ENCODE assay signal across 8 cellular contexts in the genomic region with DNA sequence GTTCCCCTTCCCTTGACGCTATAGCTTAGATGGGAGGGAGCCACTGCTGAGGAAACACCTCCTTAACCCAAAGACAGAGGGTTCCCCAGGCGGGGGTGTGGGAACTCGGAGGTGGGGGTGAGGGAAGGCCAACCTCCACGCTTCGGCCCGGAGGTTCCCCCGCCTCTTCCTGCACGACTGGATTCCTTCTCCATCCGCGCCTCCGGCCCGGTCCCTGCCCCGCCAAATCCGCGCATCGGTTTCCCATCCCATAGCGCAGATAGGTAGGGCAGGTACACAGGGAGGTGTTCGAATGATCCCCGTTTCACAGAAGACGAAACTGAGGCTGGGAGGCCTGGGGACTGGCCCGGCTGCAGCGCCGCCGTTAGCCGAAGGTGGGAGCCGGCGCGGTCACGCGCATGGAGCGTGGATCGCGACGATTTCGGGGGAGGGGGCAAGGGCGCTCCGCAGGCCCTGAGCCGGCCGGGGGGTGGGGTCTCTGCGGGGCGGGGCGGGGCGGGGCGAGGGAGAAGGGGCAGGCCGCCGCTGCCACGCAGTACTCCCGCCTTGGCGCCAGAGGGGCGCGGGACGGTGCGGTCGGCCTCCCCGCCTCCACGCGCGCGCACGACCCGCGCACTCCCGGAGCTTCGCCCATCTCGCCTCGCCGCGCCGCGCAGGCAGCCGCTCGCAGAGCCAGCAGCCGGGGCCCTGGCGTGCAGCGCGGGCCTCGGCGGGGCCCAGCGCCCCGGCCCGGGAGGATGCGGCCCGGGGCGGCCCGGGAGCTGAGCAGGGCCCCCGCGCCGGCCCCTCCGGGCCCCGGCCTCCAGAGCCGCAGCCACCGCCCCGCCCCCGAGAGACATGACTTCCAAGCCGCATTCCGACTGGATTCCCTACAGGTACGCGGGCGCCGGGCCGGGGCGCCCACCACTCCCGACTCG. TPM values are rescaled to one million over a fixed set of nuclear protein-coding genes. Genes with fewer than 3 reads are reported as not detected.
DNase-seq lines count a peak whose midpoint lies in the region; ATAC-seq, FAIRE-seq and TF ChIP-seq lines count a peak whose summit lies in the region.

TUB (plus strand) TSS at position 538 of the 917 bp plus-strand sequence; CDS start at position 838, 300 bp downstream.

- no peak within 1 kb of the TSS for H3K27ac Mint-ChIP-seq in CD4-positive, alpha-beta memory T cell
- no peak within 1 kb of the TSS for H3K27ac Mint-ChIP-seq in stimulated activated naive B cell treated with anti-CD40 and anti-IgM and Interleukin-4, amounts not matched to agents 10 μg/mL and 1 μg/mL and 100 μg/mL, for 72 hours

- TF ChIP-seq CTCF in breast epithelium (IDR thresholded peaks at IDR 0.05) (no peak), keratinocyte (optimal IDR thresholded peaks at IDR 0.05 in 1 of 3, IDR thresholded peaks at IDR 0.05 in 1 of 3, conservative IDR thresholded peaks at IDR 0.05 in 1 of 3; ENCODE audit: extremely low read depth in 1 of 3, insufficient read depth in 2 of 3, low read length in 3 of 3) (no peak)

- no peak within 1 kb of the TSS for H3K4me3 ChIP-seq in CD4-positive, alpha-beta memory T cell (ENCODE audit: low read length in 2 of 2)
- H3K4me3 ChIP-seq in MG63 (peak within 1 kb of the TSS; percentile 76), breast epithelium (peak within 1 kb of the TSS; percentile 53 to 68 (median 67)), keratinocyte (ENCODE audit: control insufficient read depth in 2 of 3, extremely low read depth in 1 of 3, insufficient read depth in 2 of 3, low read depth in 1 of 3, low read length in 3 of 3) (peak within 1 kb of the TSS; percentile 34 to 54 (median 47))

- H3K4me1 Mint-ChIP-seq in CD4-positive, alpha-beta memory T cell, result peaks cover 2 to 11% (median 7%) of the 10 kb centered on the region in 4 donors
- H3K4me1 Mint-ChIP-seq in stimulated activated naive B cell treated with anti-CD40 and anti-IgM and Interleukin-4, amounts not matched to agents 10 μg/mL and 1 μg/mL and 100 μg/mL, for 72 hours, result peaks cover 0 to 3% of the 10 kb centered on the region in 2 donors

- no peaks in the 10 kb centered on the region for H3K36me3 ChIP-seq in CD4-positive, alpha-beta memory T cell (ENCODE audit: insufficient read depth, low read length)
- H3K36me3 ChIP-seq in MG63, result peaks cover 6% of the 10 kb centered on the region
- no peaks in the 10 kb centered on the region for H3K36me3 ChIP-seq in breast epithelium
- no peaks in the 10 kb centered on the region for H3K36me3 ChIP-seq in keratinocyte (ENCODE audit: control insufficient read depth in 2 of 2, extremely low read depth in 1 of 2, insufficient read depth in 2 of 2, low read length in 2 of 2)

- POLR2A ChIA-PET in CD4-positive, alpha-beta memory T cell (lab: Charles Lee; ENCODE audit: partially characterized antibody), result no interaction called here

- peak; percentile 52 to 58 for ATAC-seq in stimulated activated naive B cell treated with anti-CD40 and anti-IgM and Interleukin-4, amounts not matched to agents 10 μg/mL and 1 μg/mL and 100 μg/mL, for 72 hours (replicated peaks)
- no peak for ATAC-seq in HG03354 (IDR thresholded peaks at IDR 0.05; ENCODE audit: poor library complexity, severe bottlenecking, unreplicated experiment)
- no peak for ATAC-seq in GM21367 (IDR thresholded peaks at IDR 0.05; ENCODE audit: unreplicated experiment)
- ATAC-seq in HG03442 (IDR thresholded peaks at IDR 0.05; ENCODE audit: unreplicated experiment), result no peak

- peak within 1 kb of the TSS; percentile 54 for H2AFZ ChIP-seq in keratinocyte (ENCODE audit: control insufficient read depth, low read length)

- peaks cover 22% of the 10 kb centered on the region for H3K27me3 ChIP-seq in CD4-positive, alpha-beta memory T cell (ENCODE audit: insufficient read depth, low read length)
- H3K27me3 ChIP-seq in MG63 (no peaks in the 10 kb centered on the region), breast epithelium (no peaks in the 10 kb centered on the region), keratinocyte (ENCODE audit: control insufficient read depth, extremely low read depth, insufficient read depth, low read length) (peaks cover 11% of the 10 kb centered on the region)

- H3K9me3 ChIP-seq in CD4-positive, alpha-beta memory T cell (ENCODE audit: control insufficient read depth in 1 of 2, low read length in 2 of 2), result no peaks in the 10 kb centered on the region
- H3K9me3 ChIP-seq in MG63 (no peaks in the 10 kb centered on the region), breast epithelium (no peaks in the 10 kb centered on the region), keratinocyte (ENCODE audit: control insufficient read depth, low read depth, low read length) (no peaks in the 10 kb centered on the region)

- H3K9me3 Mint-ChIP-seq in CD4-positive, alpha-beta memory T cell, result no peaks in the 10 kb centered on the region
- peaks cover 0 to 3% of the 10 kb centered on the region in 2 donors for H3K9me3 Mint-ChIP-seq in stimulated activated naive B cell treated with anti-CD40 and anti-IgM and Interleukin-4, amounts not matched to agents 10 μg/mL and 1 μg/mL and 100 μg/mL, for 72 hours

- H4K20me1 ChIP-seq in keratinocyte (ENCODE audit: control insufficient read depth, extremely low read depth, insufficient read depth, low read length), result no peaks in the 10 kb centered on the region

- DNase-seq in CD4-positive, alpha-beta memory T cell, result peak in 2 of 5 donors; percentile 4 to 22
- peak; percentile 67 for DNase-seq in MG63
- DNase-seq in breast epithelium (ENCODE audit: low spot score in 2 of 2), result no peak
- no peak for DNase-seq in keratinocyte (ENCODE audit: low read depth, low spot score)
- DNase-seq in stimulated activated naive B cell treated with anti-CD40 and anti-IgM and Interleukin-4, amounts not matched to agents 10 μg/mL and 1 μg/mL and 100 μg/mL, for 72 hours, result no peak

- H3K4me3 Mint-ChIP-seq in CD4-positive, alpha-beta memory T cell, result peak within 1 kb of the TSS; percentile 63 to 84 (median 72)
- peak within 1 kb of the TSS; percentile 63 to 74 for H3K4me3 Mint-ChIP-seq in stimulated activated naive B cell treated with anti-CD40 and anti-IgM and Interleukin-4, amounts not matched to agents 10 μg/mL and 1 μg/mL and 100 μg/mL, for 72 hours

- CTCF ChIA-PET in CD4-positive, alpha-beta memory T cell (lab: Charles Lee; ENCODE audit: partially characterized antibody), result interaction anchor here (1.3 to 2.9 kb wide), 4 partner anchors 10 to 18 kb away, joined by 4 to 13 read pairs (median 5); no protein-coding TSS in a partner anchor

- H3K9me1 ChIP-seq in keratinocyte (ENCODE audit: control insufficient read depth, extremely low read depth, insufficient read depth, low read length), result no peaks in the 10 kb centered on the region

- dilution Hi-C loops in keratinocyte (cut with MboI; ENCODE audit: extremely low pct_ligation_motif_present, low sequenced_read_pairs), result no loop called here

- H3K79me2 ChIP-seq in keratinocyte (ENCODE audit: control insufficient read depth, insufficient read depth, low read length), result no peaks in the 10 kb centered on the region

- intact Hi-C loops in CD4-positive, alpha-beta memory T cell (cut with micrococcal nuclease), result no loop called here
- intact Hi-C loops in breast epithelium (cut with DNase I; ENCODE audit: low total_unique reads), result no loop called here

- no peak within 1 kb of the TSS for H3K27ac ChIP-seq in CD4-positive, alpha-beta memory T cell (ENCODE audit: low read depth, low read length)
- H3K27ac ChIP-seq in breast epithelium (peak within 1 kb of the TSS; percentile 42 to 78), keratinocyte (ENCODE audit: control insufficient read depth, insufficient read depth, low read length) (no peak within 1 kb of the TSS)

- H3K9ac ChIP-seq in keratinocyte (ENCODE audit: control insufficient read depth, extremely low read depth, insufficient read depth, low read length), result peak within 1 kb of the TSS; percentile 36

- no peaks in the 10 kb centered on the region for H3K36me3 Mint-ChIP-seq in CD4-positive, alpha-beta memory T cell
- no peaks in the 10 kb centered on the region for H3K36me3 Mint-ChIP-seq in stimulated activated naive B cell treated with anti-CD40 and anti-IgM and Interleukin-4, amounts not matched to agents 10 μg/mL and 1 μg/mL and 100 μg/mL, for 72 hours

- peaks cover 7% of the 10 kb centered on the region for H3K4me1 ChIP-seq in CD4-positive, alpha-beta memory T cell (ENCODE audit: insufficient read depth, low read length)
- no peaks in the 10 kb centered on the region for H3K4me1 ChIP-seq in breast epithelium
- peaks cover 5% of the 10 kb centered on the region for H3K4me1 ChIP-seq in keratinocyte (ENCODE audit: control insufficient read depth, extremely low read depth, insufficient read depth, low read length)

- no peak for TF ChIP-seq POLR2A in breast epithelium (IDR thresholded peaks at IDR 0.05)

- peak within 1 kb of the TSS; percentile 75 for H3K4me2 ChIP-seq in keratinocyte (ENCODE audit: control insufficient read depth, extremely low read depth, insufficient read depth, low read depth, low read length)

- H3K27me3 Mint-ChIP-seq in CD4-positive, alpha-beta memory T cell, result peaks cover 33 to 46% of the 10 kb centered on the region in 2 donors
- peaks cover 67 to 81% of the 10 kb centered on the region in 2 donors for H3K27me3 Mint-ChIP-seq in stimulated activated naive B cell treated with anti-CD40 and anti-IgM and Interleukin-4, amounts not matched to agents 10 μg/mL and 1 μg/mL and 100 μg/mL, for 72 hours

- no peak for FAIRE-seq in keratinocyte (lab: Jason Lieb, UNC)

RNA-seq across cellular contexts. Expression of gene TUB, which starts in this region (rescaled TPM):
- under 1 TPM; 0.26 to 0.36 TPM for total RNA-seq in CD4-positive, alpha-beta memory T cell
- under 1 TPM in 1 of 2 donors, not detected in 1; 0.15 TPM for polyA plus RNA-seq in CD4-positive, alpha-beta memory T cell
- 19.2 and 23.6 TPM in 2 replicates for total RNA-seq in MG63 (2014; rRNA removed; shearing (Covaris generic); ENCODE audit: low replicate concordance)
- total RNA-seq in breast epithelium, result 10 to 100 TPM in 2 of 3 donors, 1 to 10 TPM in 1; 6.3 to 17.7 (median 11.2) TPM
- 0.40 to 0.97 TPM (median 0.84 TPM) in 3 replicates for polyA plus RNA-seq in keratinocyte
- polyA plus RNA-seq in keratinocyte (2011; ENCODE audit: low read depth), result 0.10 TPM
- 0.45 and 0.55 TPM in 2 replicates for polyA plus RNA-seq in keratinocyte (2011; cell fraction: cytosol; rRNA removed)
- polyA plus RNA-seq in keratinocyte (2011; cell fraction: nucleus; rRNA removed), result 0.92 and 1.1 TPM in 2 replicates
- polyA plus RNA-seq in keratinocyte (2012; ENCODE audit: low replicate concordance), result 0.14 and 0.87 TPM in 2 replicates
- 0.53 to 2.0 TPM (median 0.83 TPM) in 3 replicates for polyA minus RNA-seq in keratinocyte
- 1.3 TPM for polyA minus RNA-seq in keratinocyte (2011; cell fraction: cytosol; rRNA and poly(A)+ RNA removed)
- 0.32 and 0.62 TPM in 2 replicates for polyA minus RNA-seq in keratinocyte (2011; cell fraction: nucleus; rRNA and poly(A)+ RNA removed)

Comparison
In these comparisons a context has a peak if more than half of its experiments do, and no peak if none do; other contexts are left out.
1. RNA of gene TUB (total RNA-seq): 19.2 to 23.6 TPM in MG63 and 6.3 to 17.7 TPM in breast epithelium; 0.26 to 0.36 TPM in CD4-positive, alpha-beta memory T cell; every median in the first group is over 4 times any median in the second.
2. H3K27ac ChIP-seq: peak in breast epithelium (2 of 2); none in CD4-positive, alpha-beta memory T cell (single experiment) and keratinocyte (single experiment).
3. H3K4me3 ChIP-seq: peak in MG63 (single experiment), breast epithelium (3 of 3) and keratinocyte (3 of 3); none in CD4-positive, alpha-beta memory T cell (0 of 2).
4. ATAC-seq: peak in stimulated activated naive B cell treated with anti-CD40 and anti-IgM and Interleukin-4, amounts not matched to agents 10 μg/mL and 1 μg/mL and 100 μg/mL, for 72 hours (2 of 2); none in HG03354 (single experiment), GM21367 (single experiment) and HG03442 (single experiment).